Comparison of ENCODE assay signal across 24 cellular contexts in the genomic region with DNA sequence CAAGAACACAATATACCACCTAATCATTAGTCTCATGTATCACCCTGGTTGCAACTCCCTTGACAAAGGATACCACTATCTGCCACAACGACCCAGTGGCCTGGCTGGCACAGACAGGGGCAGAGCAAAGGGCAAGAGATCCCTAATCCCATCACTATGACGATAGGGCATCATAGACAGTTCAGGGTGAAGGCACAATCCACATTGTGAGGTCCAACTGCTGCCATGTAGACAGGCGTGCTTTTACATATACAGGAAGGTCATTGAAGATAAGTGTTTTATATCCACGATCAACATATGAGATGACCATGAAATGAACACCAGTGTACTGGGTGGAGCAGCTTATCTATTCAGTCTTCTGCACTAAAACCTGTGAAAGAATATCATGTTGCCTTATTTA.
DNase-seq lines count a peak whose midpoint lies in the region; ATAC-seq, FAIRE-seq and TF ChIP-seq lines count a peak whose summit lies in the region.
"Had no signal": no experiment of that assay in that cellular context is flagged by ENCODE, and none has a peak within 500 bp of the region (broad histone marks: within the 10 kb centered on the region; RNA-seq: fewer than 3 reads in every experiment).

No MANE protein-coding gene starts in this region.

- no peaks in the 10 kb centered on the region for H3K4me1 ChIP-seq in astrocyte (ENCODE audit: insufficient read depth, low read length)
- H3K4me1 ChIP-seq: breast epithelium had no signal

- no peaks in the 10 kb centered on the region for H3K36me3 ChIP-seq in astrocyte (ENCODE audit: insufficient read depth, low read length)
- H3K36me3 ChIP-seq: breast epithelium had no signal

- no peaks in the 10 kb centered on the region for H4K20me1 ChIP-seq in astrocyte (ENCODE audit: insufficient read depth, low read length)

- no peak overlapping the region for H2AFZ ChIP-seq in astrocyte (ENCODE audit: low read depth, low read length)

- H3K27me3 ChIP-seq in astrocyte (ENCODE audit: insufficient read depth, low read length), result peaks cover 6% of the 10 kb centered on the region
- H3K27me3 ChIP-seq: breast epithelium had no signal

- ATAC-seq in sciatic nerve (peak; percentile 55), HG03565 (IDR thresholded peaks at IDR 0.05; ENCODE audit: unreplicated experiment) (no peak)
- ATAC-seq: left colon, WTC11 had no signal

- H3K4me3 ChIP-seq in astrocyte (ENCODE audit: insufficient read depth, low read depth, low read length), result no peak overlapping the region
- H3K4me3 ChIP-seq: breast epithelium had no signal

- TF ChIP-seq POLR2A in H54 (IDR thresholded peaks at IDR 0.05; ENCODE audit: low read depth, low read length), result no peak

- no peaks in the 10 kb centered on the region for H3K36me3 Mint-ChIP-seq in astrocyte (ENCODE audit: low read depth, unreplicated experiment)
- H3K36me3 Mint-ChIP-seq in activated T-helper 1 cell treated with anti-CD3 and anti-CD28 coated beads, Interleukin-12 subunit alpha, Interleukin-12 subunit beta, Interleukin-2, Interleukin-4 antibody, amounts not matched to agents 30 ng/mL and 10 ng/mL and 1 ng/mL, durations not matched to agents 14 hours and 24 hours and 36 hours (ENCODE audit: low read depth), result no peaks in the 10 kb centered on the region
- H3K36me3 Mint-ChIP-seq: activated naive CD8-positive, alpha-beta T cell; CD4-positive, alpha-beta memory T cell; mesothelial cell of epicardium; natural killer cell treated with Interleukin-12 subunit alpha and Interleukin-12 subunit beta and Interleukin-15 and Interleukin-18, amount 100 ng/mL, for 72 hours; WTC11 had no signal

- H3K27ac ChIP-seq in astrocyte (ENCODE audit: low read depth, low read length), result no peak overlapping the region
- H3K27ac ChIP-seq: breast epithelium had no signal

- intact Hi-C loops in sciatic nerve (cut with DNase I), result no loop called here
- intact Hi-C loops in activated T-helper 1 cell treated with anti-CD3 and anti-CD28 coated beads, Interleukin-12 subunit alpha, Interleukin-12 subunit beta, Interleukin-2, Interleukin-4 antibody, amounts not matched to agents 30 ng/mL and 10 ng/mL and 1 ng/mL, durations not matched to agents 14 hours and 24 hours and 36 hours (cut with micrococcal nuclease), result no loop called here

- FAIRE-seq in G401.6 (lab: Jason Lieb, UNC), result peak; percentile 99
- FAIRE-seq in H54 (lab: Jason Lieb, UNC), result peak; percentile 97
- FAIRE-seq in astrocyte (lab: Jason Lieb, UNC), result peak; percentile 68
- FAIRE-seq: H1 had no signal

- H3K4me1 Mint-ChIP-seq in astrocyte (ENCODE audit: low read depth, unreplicated experiment), result no peaks in the 10 kb centered on the region
- H3K4me1 Mint-ChIP-seq in activated T-helper 1 cell treated with anti-CD3 and anti-CD28 coated beads, Interleukin-12 subunit alpha, Interleukin-12 subunit beta, Interleukin-2, Interleukin-4 antibody, amounts not matched to agents 30 ng/mL and 10 ng/mL and 1 ng/mL, durations not matched to agents 14 hours and 24 hours and 36 hours (ENCODE audit: low read depth), result no peaks in the 10 kb centered on the region
- H3K4me1 Mint-ChIP-seq: WTC11 had no signal

- no peaks in the 10 kb centered on the region for H3K9me3 ChIP-seq in astrocyte (ENCODE audit: insufficient read depth, low read depth, low read length)
- H3K9me3 ChIP-seq: breast epithelium had no signal

- H3K4me3 Mint-ChIP-seq in astrocyte (ENCODE audit: unreplicated experiment), result no peak overlapping the region
- no peak overlapping the region for H3K4me3 Mint-ChIP-seq in activated T-helper 1 cell treated with anti-CD3 and anti-CD28 coated beads, Interleukin-12 subunit alpha, Interleukin-12 subunit beta, Interleukin-2, Interleukin-4 antibody, amounts not matched to agents 30 ng/mL and 10 ng/mL and 1 ng/mL, durations not matched to agents 14 hours and 24 hours and 36 hours
- H3K4me3 Mint-ChIP-seq: activated CD4-positive, alpha-beta memory T cell treated with anti-CD3 and anti-CD28 coated beads, Interleukin-2, amount 10 ng/mL, durations not matched to agents 7 days and 5 days; activated naive CD8-positive, alpha-beta T cell; CD4-positive, alpha-beta memory T cell; mesothelial cell of epicardium; natural killer cell treated with Interleukin-12 subunit alpha and Interleukin-12 subunit beta and Interleukin-15 and Interleukin-18, amount 100 ng/mL, for 72 hours; WTC11 had no signal

- H3K4me2 ChIP-seq in astrocyte (ENCODE audit: low read length), result no peak overlapping the region

- no peak for TF ChIP-seq CTCF in astrocyte (IDR thresholded peaks at IDR 0.05; ENCODE audit: insufficient read depth, low read depth, low read length)

- peaks cover 5% of the 10 kb centered on the region for H3K9me3 Mint-ChIP-seq in astrocyte (ENCODE audit: unreplicated experiment)
- no peaks in the 10 kb centered on the region for H3K9me3 Mint-ChIP-seq in activated T-helper 1 cell treated with anti-CD3 and anti-CD28 coated beads, Interleukin-12 subunit alpha, Interleukin-12 subunit beta, Interleukin-2, Interleukin-4 antibody, amounts not matched to agents 30 ng/mL and 10 ng/mL and 1 ng/mL, durations not matched to agents 14 hours and 24 hours and 36 hours
- H3K9me3 Mint-ChIP-seq: activated CD4-positive, alpha-beta memory T cell treated with anti-CD3 and anti-CD28 coated beads, Interleukin-2, amount 10 ng/mL, durations not matched to agents 7 days and 5 days; CD4-positive, alpha-beta memory T cell; mesothelial cell of epicardium; natural killer cell treated with Interleukin-12 subunit alpha and Interleukin-12 subunit beta and Interleukin-15 and Interleukin-18, amount 100 ng/mL, for 72 hours; WTC11 had no signal

- H3K27ac Mint-ChIP-seq in astrocyte (ENCODE audit: unreplicated experiment), result peak overlapping the region; percentile 14
- H3K27ac Mint-ChIP-seq in activated T-helper 1 cell treated with anti-CD3 and anti-CD28 coated beads, Interleukin-12 subunit alpha, Interleukin-12 subunit beta, Interleukin-2, Interleukin-4 antibody, amounts not matched to agents 30 ng/mL and 10 ng/mL and 1 ng/mL, durations not matched to agents 14 hours and 24 hours and 36 hours, result no peak overlapping the region
- H3K27ac Mint-ChIP-seq: activated CD4-positive, alpha-beta memory T cell treated with anti-CD3 and anti-CD28 coated beads, Interleukin-2, amount 10 ng/mL, durations not matched to agents 7 days and 5 days; activated naive CD8-positive, alpha-beta T cell; CD4-positive, alpha-beta memory T cell; mesothelial cell of epicardium; natural killer cell treated with Interleukin-12 subunit alpha and Interleukin-12 subunit beta and Interleukin-15 and Interleukin-18, amount 100 ng/mL, for 72 hours; WTC11 had no signal

- H3K9ac ChIP-seq in astrocyte (ENCODE audit: low read length), result no peak overlapping the region

- DNase-seq in H54 (ENCODE audit: insufficient read length, low spot score), result no peak
- DNase-seq in astrocyte (ENCODE audit: low read depth), result no peak
- DNase-seq in sciatic nerve (ENCODE audit: low spot score), result no peak
- no peak for DNase-seq in activated T-helper 1 cell treated with anti-CD3 and anti-CD28 coated beads, Interleukin-12 subunit alpha, Interleukin-12 subunit beta, Interleukin-2, Interleukin-4 antibody, amounts not matched to agents 30 ng/mL and 10 ng/mL and 1 ng/mL, durations not matched to agents 14 hours and 24 hours and 36 hours (ENCODE audit: low spot score)
- no peak for DNase-seq in NK-92 (lab: John Stamatoyannopoulos, UW; ENCODE audit: unreplicated experiment)
- no peak for DNase-seq in ecto neural progenitor cell (ENCODE audit: low spot score)
- DNase-seq: activated CD4-positive, alpha-beta memory T cell treated with anti-CD3 and anti-CD28 coated beads, Interleukin-2, amount 10 ng/mL, durations not matched to agents 7 days and 5 days; activated T-cell treated with anti-CD3 and anti-CD28 coated beads, Interleukin-2, amount 50 U/mL, for 48 hours; CD4-positive, alpha-beta memory T cell; dermis blood vessel endothelial cell; DMS53; erythroblast; left colon; NCI-H1694 treated with DMSO at 0.1 percent for 48 hours; NCI-H774; OCI-M1 had no signal

- H3K27me3 Mint-ChIP-seq in astrocyte (ENCODE audit: low read depth, unreplicated experiment), result peaks cover 38% of the 10 kb centered on the region
- H3K27me3 Mint-ChIP-seq in activated T-helper 1 cell treated with anti-CD3 and anti-CD28 coated beads, Interleukin-12 subunit alpha, Interleukin-12 subunit beta, Interleukin-2, Interleukin-4 antibody, amounts not matched to agents 30 ng/mL and 10 ng/mL and 1 ng/mL, durations not matched to agents 14 hours and 24 hours and 36 hours (ENCODE audit: insufficient read depth), result peaks cover 21% of the 10 kb centered on the region

- H3K79me2 ChIP-seq in astrocyte (ENCODE audit: insufficient read depth, low read length), result no peaks in the 10 kb centered on the region
